ENCODE assay signal across 36 cellular contexts in genomic region chr12:102220736-102221135, GRCh38. TPM values are rescaled to one million over a fixed set of nuclear protein-coding genes. Genes with fewer than 3 reads are reported as not detected.
"Had no signal": no experiment of that assay in that cellular context is flagged by ENCODE, and none has a peak within 500 bp of the region (broad histone marks: within the 10 kb centered on the region; RNA-seq: fewer than 3 reads in every experiment).

No MANE protein-coding gene starts in this region.

- H3K36me3 ChIP-seq: adrenal gland, ascending aorta, brain microvascular endothelial cell, breast epithelium, cardiac muscle cell had no signal

- H3K4me3 ChIP-seq: adrenal gland, ascending aorta, body of pancreas, breast epithelium, cardiac muscle cell had no signal

- H3K27ac ChIP-seq: adrenal gland, ascending aorta, body of pancreas, brain microvascular endothelial cell, breast epithelium, cardiac muscle cell had no signal

- ATAC-seq: activated naive CD8-positive, alpha-beta T cell treated with anti-CD3 and anti-CD28 coated beads, Interleukin-2, amount 50 U/mL, for 24 hours; activated T-cell treated with anti-CD3 and anti-CD28 coated beads, Interleukin-2, amount 50 U/mL, for 4 hours; activated T-cell treated with anti-CD3 and anti-CD28 coated beads, Interleukin-2, amount 50 U/mL, for 72 hours; activated T-helper 17 cell treated with anti-CD3 and anti-CD28 coated beads, Interleukin-2, amount 50 U/mL, for 72 hours; body of pancreas had no signal

- H3K27me3 ChIP-seq: adrenal gland, ascending aorta, body of pancreas, brain microvascular endothelial cell, breast epithelium, cardiac muscle cell had no signal

- FAIRE-seq: astrocyte, bronchial epithelial cell, colon had no signal

- H3K9me3 ChIP-seq: adrenal gland, ascending aorta, body of pancreas, breast epithelium had no signal

- H3K4me1 ChIP-seq: adrenal gland, ascending aorta, body of pancreas, breast epithelium had no signal

- DNase-seq: activated effector memory CD4-positive, alpha-beta T cell treated with anti-CD3 and anti-CD28 coated beads, Interleukin-2, amount 50 U/mL, for 16 hours; activated effector memory CD4-positive, alpha-beta T cell treated with Interleukin-2 at 50 U/mL for 16 hours; activated gamma-delta T cell; activated gamma-delta T cell treated with Interleukin-2 at 50 U/mL for 16 hours; activated naive CD4-positive, alpha-beta T cell; activated naive CD4-positive, alpha-beta T cell treated with anti-CD3 and anti-CD28 coated beads for 36 hours; activated naive CD4-positive, alpha-beta T cell treated with anti-CD3 and anti-CD28 coated beads, Interleukin-2, amount 10 ng/mL, durations not matched to agents 7 days and 5 days; activated naive CD4-positive, alpha-beta T cell treated with anti-CD3 and anti-CD28 coated beads, Interleukin-2, amount 50 U/mL, for 16 hours; activated naive CD4-positive, alpha-beta T cell treated with Interleukin-2 at 50 U/mL for 16 hours; activated naive CD8-positive, alpha-beta T cell treated with anti-CD3 and anti-CD28 coated beads for 36 hours; activated naive CD8-positive, alpha-beta T cell treated with anti-CD3 and anti-CD28 coated beads, Interleukin-2, amount 10 ng/mL, durations not matched to agents 7 days and 5 days; activated naive CD8-positive, alpha-beta T cell treated with anti-CD3 and anti-CD28 coated beads, Interleukin-2, amount 50 U/mL, for 24 hours; activated T-cell treated with anti-CD3 and anti-CD28 coated beads, Interleukin-2, amount 50 U/mL, for 4 hours; activated T-cell treated with anti-CD3 and anti-CD28 coated beads, Interleukin-2, amount 50 U/mL, for 48 hours; activated T-cell treated with anti-CD3 and anti-CD28 coated beads, Interleukin-2, amount 50 U/mL, for 72 hours; adrenal gland; amniotic stem cell; amygdala; anterior cingulate cortex; aorta; body of pancreas; brain microvascular endothelial cell; caudate nucleus; central memory CD4-positive, alpha-beta T cell; cerebellar nuclear complex had no signal

RNA-seq across cellular contexts. Expression of gene PMCH, which starts 23.1 kb away (rescaled TPM):
- total RNA-seq: activated naive CD4-positive, alpha-beta T cell treated with anti-CD3 and anti-CD28 coated beads for 36 hours; activated naive CD8-positive, alpha-beta T cell treated with anti-CD3 and anti-CD28 coated beads, Interleukin-2, amount 10 ng/mL, durations not matched to agents 7 days and 5 days; adrenal gland; aorta; ascending aorta; astrocyte; body of pancreas; breast epithelium; bronchial epithelial cell; cardiac muscle cell; cardiac septum; cerebellum; chondrocyte had no signal
- polyA plus RNA-seq: adipose tissue, adrenal gland, aorta, cardiac muscle cell had no signal
